ENCODE assay signal across 1 cellular context in the genomic region with DNA sequence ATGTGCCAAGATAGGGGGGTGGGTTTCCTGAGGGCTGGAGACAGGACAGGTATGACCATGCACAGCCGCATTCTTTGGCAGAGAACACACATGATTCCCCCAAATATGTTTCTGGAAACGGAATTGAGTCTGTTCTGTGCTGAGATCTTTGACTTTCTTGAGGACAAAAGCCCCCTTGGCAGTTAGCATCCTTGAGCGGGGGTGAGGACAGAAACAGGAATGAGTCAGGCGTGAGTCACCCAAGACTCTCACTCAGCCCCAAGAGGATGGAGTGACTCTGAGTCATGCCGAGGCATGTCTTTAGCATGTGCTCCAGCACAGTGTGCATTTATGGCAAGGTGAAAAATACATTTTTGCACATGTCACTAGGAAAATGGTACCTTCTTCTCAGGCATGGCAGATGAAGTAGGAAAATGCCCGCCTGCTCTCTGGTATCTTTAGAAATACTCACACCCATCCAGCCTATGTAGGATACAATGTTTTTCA.
TF ChIP-seq lines count a peak whose summit lies in the region.

No MANE protein-coding gene starts in this region.

TF ChIP-seq in SK-N-SH, 30 proteins besides CTCF, POLR2A, EP300 and RAD21 (continued from another document):
- TF ChIP-seq, protein P1, sequence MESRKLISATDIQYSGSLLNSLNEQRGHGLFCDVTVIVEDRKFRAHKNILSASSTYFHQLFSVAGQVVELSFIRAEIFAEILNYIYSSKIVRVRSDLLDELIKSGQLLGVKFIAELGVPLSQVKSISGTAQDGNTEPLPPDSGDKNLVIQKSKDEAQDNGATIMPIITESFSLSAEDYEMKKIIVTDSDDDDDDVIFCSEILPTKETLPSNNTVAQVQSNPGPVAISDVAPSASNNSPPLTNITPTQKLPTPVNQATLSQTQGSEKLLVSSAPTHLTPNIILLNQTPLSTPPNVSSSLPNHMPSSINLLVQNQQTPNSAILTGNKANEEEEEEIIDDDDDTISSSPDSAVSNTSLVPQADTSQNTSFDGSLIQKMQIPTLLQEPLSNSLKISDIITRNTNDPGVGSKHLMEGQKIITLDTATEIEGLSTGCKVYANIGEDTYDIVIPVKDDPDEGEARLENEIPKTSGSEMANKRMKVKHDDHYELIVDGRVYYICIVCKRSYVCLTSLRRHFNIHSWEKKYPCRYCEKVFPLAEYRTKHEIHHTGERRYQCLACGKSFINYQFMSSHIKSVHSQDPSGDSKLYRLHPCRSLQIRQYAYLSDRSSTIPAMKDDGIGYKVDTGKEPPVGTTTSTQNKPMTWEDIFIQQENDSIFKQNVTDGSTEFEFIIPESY (IDR thresholded peaks at IDR 0.05; ENCODE audit: borderline replicate concordance, low read depth), result peak; percentile 44; the same call in 1 of the 2 replicates
- TF ChIP-seq TEAD4 (IDR thresholded peaks at IDR 0.05; ENCODE audit: borderline replicate concordance, insufficient read depth) (0 out of 2 replicates have a peak, but pooled peaks have one; percentile 8), FOXM1 (IDR thresholded peaks at IDR 0.05; ENCODE audit: low read depth) (no peak), POLR2AphosphoS5 (IDR thresholded peaks at IDR 0.05; ENCODE audit: low read depth, low read length) (peak; percentile 54; the same call in 1 of the 2 replicates), EZH2phosphoT487 (IDR thresholded peaks at IDR 0.05; ENCODE audit: borderline replicate concordance, low read depth) (no peak)
- TF ChIP-seq, protein P2, sequence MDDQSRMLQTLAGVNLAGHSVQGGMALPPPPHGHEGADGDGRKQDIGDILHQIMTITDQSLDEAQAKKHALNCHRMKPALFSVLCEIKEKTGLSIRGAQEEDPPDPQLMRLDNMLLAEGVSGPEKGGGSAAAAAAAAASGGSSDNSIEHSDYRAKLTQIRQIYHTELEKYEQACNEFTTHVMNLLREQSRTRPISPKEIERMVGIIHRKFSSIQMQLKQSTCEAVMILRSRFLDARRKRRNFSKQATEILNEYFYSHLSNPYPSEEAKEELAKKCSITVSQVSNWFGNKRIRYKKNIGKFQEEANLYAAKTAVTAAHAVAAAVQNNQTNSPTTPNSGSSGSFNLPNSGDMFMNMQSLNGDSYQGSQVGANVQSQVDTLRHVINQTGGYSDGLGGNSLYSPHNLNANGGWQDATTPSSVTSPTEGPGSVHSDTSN (IDR thresholded peaks at IDR 0.05), result no peak
